In the genomic region with DNA sequence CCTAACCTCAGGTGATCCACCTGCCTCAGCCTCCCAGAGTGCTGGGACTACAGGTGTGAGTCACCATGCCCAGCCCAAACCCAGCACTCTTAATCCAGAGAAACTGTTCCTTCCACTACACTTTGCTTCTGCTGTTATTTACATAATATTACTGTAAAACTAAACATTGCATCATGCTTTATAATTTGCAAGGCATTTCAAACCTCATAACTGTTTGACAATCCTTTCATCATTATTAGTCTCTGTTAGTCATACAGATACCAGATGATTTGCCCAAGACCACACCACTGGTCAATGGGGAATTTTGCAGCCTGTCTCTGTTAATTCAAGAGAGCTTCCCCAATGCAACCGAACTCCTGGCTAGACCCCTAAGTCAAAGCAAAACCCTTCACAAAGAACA, we compare ENCODE assay signal across 1 cellular context.
TF ChIP-seq lines count a peak whose summit lies in the region.

No MANE protein-coding gene starts in this region.

TF ChIP-seq in GM12878, 131 proteins besides CTCF, POLR2A, EP300 and RAD21 (continued from another document):
- TF ChIP-seq, protein P1, sequence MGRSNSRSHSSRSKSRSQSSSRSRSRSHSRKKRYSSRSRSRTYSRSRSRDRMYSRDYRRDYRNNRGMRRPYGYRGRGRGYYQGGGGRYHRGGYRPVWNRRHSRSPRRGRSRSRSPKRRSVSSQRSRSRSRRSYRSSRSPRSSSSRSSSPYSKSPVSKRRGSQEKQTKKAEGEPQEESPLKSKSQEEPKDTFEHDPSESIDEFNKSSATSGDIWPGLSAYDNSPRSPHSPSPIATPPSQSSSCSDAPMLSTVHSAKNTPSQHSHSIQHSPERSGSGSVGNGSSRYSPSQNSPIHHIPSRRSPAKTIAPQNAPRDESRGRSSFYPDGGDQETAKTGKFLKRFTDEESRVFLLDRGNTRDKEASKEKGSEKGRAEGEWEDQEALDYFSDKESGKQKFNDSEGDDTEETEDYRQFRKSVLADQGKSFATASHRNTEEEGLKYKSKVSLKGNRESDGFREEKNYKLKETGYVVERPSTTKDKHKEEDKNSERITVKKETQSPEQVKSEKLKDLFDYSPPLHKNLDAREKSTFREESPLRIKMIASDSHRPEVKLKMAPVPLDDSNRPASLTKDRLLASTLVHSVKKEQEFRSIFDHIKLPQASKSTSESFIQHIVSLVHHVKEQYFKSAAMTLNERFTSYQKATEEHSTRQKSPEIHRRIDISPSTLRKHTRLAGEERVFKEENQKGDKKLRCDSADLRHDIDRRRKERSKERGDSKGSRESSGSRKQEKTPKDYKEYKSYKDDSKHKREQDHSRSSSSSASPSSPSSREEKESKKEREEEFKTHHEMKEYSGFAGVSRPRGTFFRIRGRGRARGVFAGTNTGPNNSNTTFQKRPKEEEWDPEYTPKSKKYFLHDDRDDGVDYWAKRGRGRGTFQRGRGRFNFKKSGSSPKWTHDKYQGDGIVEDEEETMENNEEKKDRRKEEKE (IDR thresholded peaks at IDR 0.05), result no peak
- TF ChIP-seq STAT1 (conservative IDR thresholded peaks at IDR 0.05) (no peak), JUNB (IDR thresholded peaks at IDR 0.05) (peak; percentile 56), IRF4 (IDR thresholded peaks at IDR 0.05; ENCODE audit: low read depth, low read length) (0 out of 2 replicates have a peak, but pooled peaks have one; percentile 32), SREBF2 (IDR thresholded peaks at IDR 0.05; ENCODE audit: low read length) (no peak), IKZF2 (IDR thresholded peaks at IDR 0.05) (peak in 1 of 2 experiments; percentile 47; a peak in 2 of 4 replicates), POU2F2 (IDR thresholded peaks at IDR 0.05; ENCODE audit: borderline replicate concordance, low read depth, low read length) (no peak), BHLHE40 (IDR thresholded peaks at IDR 0.05; ENCODE audit: borderline replicate concordance in 1 of 2, low read depth in 2 of 2, low read length in 1 of 2) (no peak), ZZZ3 (IDR thresholded peaks at IDR 0.05; ENCODE audit: control insufficient read depth, insufficient read length, low read depth) (no peak), IKZF1 (conservative IDR thresholded peaks at IDR 0.05) (peak; percentile 28; the same call in 1 of the 2 replicates), SRF (IDR thresholded peaks at IDR 0.05; ENCODE audit: low read depth in 2 of 2, low read length in 2 of 2) (no peak), FOXK2 (IDR thresholded peaks at IDR 0.05) (no peak), MEF2A (IDR thresholded peaks at IDR 0.05; ENCODE audit: insufficient read depth, low read depth, low read length) (no peak), CREB1 (IDR thresholded peaks at IDR 0.05; ENCODE audit: low read depth) (peak; percentile 45; the same call in 1 of the 2 replicates), SMARCA5 (IDR thresholded peaks at IDR 0.05) (no peak), HCFC1 (IDR thresholded peaks at IDR 0.05; ENCODE audit: low read length) (no peak), BACH1 (IDR thresholded peaks at IDR 0.05; ENCODE audit: borderline replicate concordance) (no peak), MTA2 (IDR thresholded peaks at IDR 0.05; ENCODE audit: low read depth) (peak; percentile 53; the same call in 1 of the 2 replicates), RUNX3 (IDR thresholded peaks at IDR 0.05; ENCODE audit: low read length) (peak; percentile 77), SREBF1 (IDR thresholded peaks at IDR 0.05; ENCODE audit: low read length) (no peak), ZNF217 (IDR thresholded peaks at IDR 0.05) (no peak), DPF2 (IDR thresholded peaks at IDR 0.05) (no peak), ZNF207 (IDR thresholded peaks at IDR 0.05; ENCODE audit: borderline replicate concordance) (no peak)
- TF ChIP-seq, protein P2, sequence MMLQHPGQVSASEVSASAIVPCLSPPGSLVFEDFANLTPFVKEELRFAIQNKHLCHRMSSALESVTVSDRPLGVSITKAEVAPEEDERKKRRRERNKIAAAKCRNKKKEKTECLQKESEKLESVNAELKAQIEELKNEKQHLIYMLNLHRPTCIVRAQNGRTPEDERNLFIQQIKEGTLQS (IDR thresholded peaks at IDR 0.05; ENCODE audit: borderline replicate concordance, extremely low read depth, low read depth, low read length), result no peak
- TF ChIP-seq, protein P3, sequence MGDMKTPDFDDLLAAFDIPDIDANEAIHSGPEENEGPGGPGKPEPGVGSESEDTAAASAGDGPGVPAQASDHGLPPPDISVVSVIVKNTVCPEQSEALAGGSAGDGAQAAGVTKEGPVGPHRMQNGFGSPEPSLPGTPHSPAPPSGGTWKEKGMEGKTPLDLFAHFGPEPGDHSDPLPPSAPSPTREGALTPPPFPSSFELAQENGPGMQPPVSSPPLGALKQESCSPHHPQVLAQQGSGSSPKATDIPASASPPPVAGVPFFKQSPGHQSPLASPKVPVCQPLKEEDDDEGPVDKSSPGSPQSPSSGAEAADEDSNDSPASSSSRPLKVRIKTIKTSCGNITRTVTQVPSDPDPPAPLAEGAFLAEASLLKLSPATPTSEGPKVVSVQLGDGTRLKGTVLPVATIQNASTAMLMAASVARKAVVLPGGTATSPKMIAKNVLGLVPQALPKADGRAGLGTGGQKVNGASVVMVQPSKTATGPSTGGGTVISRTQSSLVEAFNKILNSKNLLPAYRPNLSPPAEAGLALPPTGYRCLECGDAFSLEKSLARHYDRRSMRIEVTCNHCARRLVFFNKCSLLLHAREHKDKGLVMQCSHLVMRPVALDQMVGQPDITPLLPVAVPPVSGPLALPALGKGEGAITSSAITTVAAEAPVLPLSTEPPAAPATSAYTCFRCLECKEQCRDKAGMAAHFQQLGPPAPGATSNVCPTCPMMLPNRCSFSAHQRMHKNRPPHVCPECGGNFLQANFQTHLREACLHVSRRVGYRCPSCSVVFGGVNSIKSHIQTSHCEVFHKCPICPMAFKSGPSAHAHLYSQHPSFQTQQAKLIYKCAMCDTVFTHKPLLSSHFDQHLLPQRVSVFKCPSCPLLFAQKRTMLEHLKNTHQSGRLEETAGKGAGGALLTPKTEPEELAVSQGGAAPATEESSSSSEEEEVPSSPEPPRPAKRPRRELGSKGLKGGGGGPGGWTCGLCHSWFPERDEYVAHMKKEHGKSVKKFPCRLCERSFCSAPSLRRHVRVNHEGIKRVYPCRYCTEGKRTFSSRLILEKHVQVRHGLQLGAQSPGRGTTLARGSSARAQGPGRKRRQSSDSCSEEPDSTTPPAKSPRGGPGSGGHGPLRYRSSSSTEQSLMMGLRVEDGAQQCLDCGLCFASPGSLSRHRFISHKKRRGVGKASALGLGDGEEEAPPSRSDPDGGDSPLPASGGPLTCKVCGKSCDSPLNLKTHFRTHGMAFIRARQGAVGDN (IDR thresholded peaks at IDR 0.05), result no peak
- TF ChIP-seq, protein P4, sequence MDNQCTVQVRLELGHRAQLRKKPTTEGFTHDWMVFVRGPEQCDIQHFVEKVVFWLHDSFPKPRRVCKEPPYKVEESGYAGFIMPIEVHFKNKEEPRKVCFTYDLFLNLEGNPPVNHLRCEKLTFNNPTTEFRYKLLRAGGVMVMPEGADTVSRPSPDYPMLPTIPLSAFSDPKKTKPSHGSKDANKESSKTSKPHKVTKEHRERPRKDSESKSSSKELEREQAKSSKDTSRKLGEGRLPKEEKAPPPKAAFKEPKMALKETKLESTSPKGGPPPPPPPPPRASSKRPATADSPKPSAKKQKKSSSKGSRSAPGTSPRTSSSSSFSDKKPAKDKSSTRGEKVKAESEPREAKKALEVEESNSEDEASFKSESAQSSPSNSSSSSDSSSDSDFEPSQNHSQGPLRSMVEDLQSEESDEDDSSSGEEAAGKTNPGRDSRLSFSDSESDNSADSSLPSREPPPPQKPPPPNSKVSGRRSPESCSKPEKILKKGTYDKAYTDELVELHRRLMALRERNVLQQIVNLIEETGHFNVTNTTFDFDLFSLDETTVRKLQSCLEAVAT (IDR thresholded peaks at IDR 0.05), result no peak
TF ChIP-seq in GM12878: peak in this region for 10.
